23 cellular contexts compared by ENCODE assay signal in the genomic region with DNA sequence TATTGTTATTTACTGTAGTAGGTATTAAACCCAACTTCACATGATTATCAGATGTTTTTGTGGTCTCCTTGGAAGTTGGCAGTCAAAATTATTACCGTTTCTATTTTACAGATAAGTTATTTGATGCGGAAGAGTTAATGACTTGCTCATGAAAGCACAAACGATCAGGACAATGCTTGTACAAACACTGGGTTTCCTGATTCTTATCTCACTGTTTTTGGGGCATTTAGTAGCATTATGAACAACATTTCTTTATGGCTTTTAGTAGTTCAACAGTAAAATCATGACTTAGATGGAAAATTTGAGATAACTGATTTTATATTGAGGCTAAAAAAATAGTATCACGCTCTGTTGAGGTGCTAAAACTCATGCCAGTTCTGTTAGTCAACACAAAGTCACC.
DNase-seq lines count a peak whose midpoint lies in the region; ATAC-seq and TF ChIP-seq lines count a peak whose summit lies in the region.
"Had no signal": no experiment of that assay in that cellular context is flagged by ENCODE, and none has a peak within 500 bp of the region (broad histone marks: within the 10 kb centered on the region; RNA-seq: fewer than 3 reads in every experiment).

No MANE protein-coding gene starts in this region.

- H3K27ac ChIP-seq in PC-3 (ENCODE audit: low read length) = no peak overlapping the region
- H3K27ac ChIP-seq in parathyroid adenoma = no peak overlapping the region
- H3K27ac ChIP-seq: BLaER1 had no signal

- H3K36me3 ChIP-seq in PC-3 (ENCODE audit: low read depth, low read length) = no peaks in the 10 kb centered on the region
- H3K36me3 ChIP-seq in parathyroid adenoma (ENCODE audit: control insufficient read depth, insufficient read depth, low read length) = no peaks in the 10 kb centered on the region
- H3K36me3 ChIP-seq: BE2C, BLaER1 had no signal

- no peaks in the 10 kb centered on the region for H3K79me2 ChIP-seq in PC-3 (ENCODE audit: low read length)
- no peaks in the 10 kb centered on the region for H3K79me2 ChIP-seq in parathyroid adenoma

- H3F3A ChIP-seq in PC-3 (ENCODE audit: low read length, unreplicated experiment) = no peaks in the 10 kb centered on the region

- H3K9me2 ChIP-seq in PC-3 (replicated peaks; ENCODE audit: low read length) = no peaks in the 10 kb centered on the region

- TF ChIP-seq CTCF in PC-3 (conservative IDR thresholded peaks at IDR 0.05; ENCODE audit: low read depth, low read length) = no peak
- TF ChIP-seq CTCF in parathyroid adenoma (IDR thresholded peaks at IDR 0.05) = no peak

- H2AFZ ChIP-seq in PC-3 (ENCODE audit: low read length) = no peak overlapping the region
- peak overlapping the region; percentile 8 for H2AFZ ChIP-seq in parathyroid adenoma

- H3K4me1 ChIP-seq in PC-3 (ENCODE audit: insufficient read depth, low read length) (no peaks in the 10 kb centered on the region), parathyroid adenoma (peaks cover 2% of the 10 kb centered on the region)
- H3K4me1 ChIP-seq: BE2C, BLaER1 had no signal

- POLR2A ChIA-PET in PC-3 (lab: Charles Lee; ENCODE audit: unreplicated experiment) = no interaction called here

- ATAC-seq in PC-3 (0 out of 2 replicates have a peak, but pooled peaks have one; percentile 18), GM19463 (IDR thresholded peaks at IDR 0.05; ENCODE audit: unreplicated experiment) (no peak)
- no peak for ATAC-seq in stimulated activated naive CD8-positive, alpha-beta T cell treated with anti-CD3 and anti-CD28 coated beads, Interleukin-15, Interleukin-2, amounts not matched to agents 100 U/mL and 50 U/mL, for 24 hours
- ATAC-seq: GM12878 had no signal

- H3K27me3 ChIP-seq in PC-3 (ENCODE audit: low read length) (0 out of 2 replicates have a peak, but pooled peaks cover 4% of the 10 kb centered on the region), parathyroid adenoma (ENCODE audit: control insufficient read depth, insufficient read depth, low read length) (no peaks in the 10 kb centered on the region)
- H3K27me3 ChIP-seq: BE2C, BLaER1 had no signal

- DNase-seq in PC-3 = no peak
- peak; percentile 66 for DNase-seq in glomerular endothelial cell (ENCODE audit: extremely low read depth, low read depth, low spot score)
- DNase-seq in stimulated activated naive CD8-positive, alpha-beta T cell treated with anti-CD3 and anti-CD28 coated beads, Interleukin-15, Interleukin-2, amounts not matched to agents 100 U/mL and 50 U/mL, for 24 hours = no peak
- no peak for DNase-seq in NCI-H748 (lab: John Stamatoyannopoulos, UW; ENCODE audit: unreplicated experiment)
- DNase-seq: 8988T; ACHN; BE2C; C1 segment of cervical spinal cord; CD4-positive, alpha-beta memory T cell; CD4-positive, CD25-positive, alpha-beta regulatory T cell; CD8-positive, alpha-beta memory T cell; COR-L47; DMS 273 treated with DMSO at 0.1 percent for 48 hours; DMS153; DMS53; DMS79; DND-41; EL; GDM1 had no signal

- no peak overlapping the region for H3K4me3 ChIP-seq in PC-3 (ENCODE audit: low read length)
- no peak overlapping the region for H3K4me3 ChIP-seq in parathyroid adenoma (ENCODE audit: low read depth, low read length)
- H3K4me3 ChIP-seq: BLaER1, GM12878 had no signal

- no peak overlapping the region for H3K9ac ChIP-seq in PC-3 (ENCODE audit: low read length)
- no peak overlapping the region for H3K9ac ChIP-seq in parathyroid adenoma
- H3K9ac ChIP-seq: BLaER1 had no signal

- H3K4me2 ChIP-seq in PC-3 (ENCODE audit: low read length) = no peak overlapping the region
- H3K4me2 ChIP-seq in parathyroid adenoma (ENCODE audit: low read length) = no peak overlapping the region
- H3K4me2 ChIP-seq: BLaER1 had no signal

- H4K20me1 ChIP-seq in PC-3 (ENCODE audit: low read length) = no peaks in the 10 kb centered on the region
- H4K20me1 ChIP-seq: BLaER1 had no signal

- H3K9me3 ChIP-seq in PC-3 (ENCODE audit: low read length) (no peaks in the 10 kb centered on the region), parathyroid adenoma (ENCODE audit: control insufficient read depth, low read length) (no peaks in the 10 kb centered on the region)
- H3K9me3 ChIP-seq: BE2C, BLaER1 had no signal

- intact Hi-C loops in PC-3 (cut with micrococcal nuclease) = no loop called here

- no TSS peak for BruUV-seq in PC-3 (replicated peaks; lab: Mats Ljungman, UMichigan)

- CTCF ChIA-PET in PC-3 (lab: Charles Lee) = no interaction called here
